Comparison of ENCODE assay signal across 21 cellular contexts in the genomic region with DNA sequence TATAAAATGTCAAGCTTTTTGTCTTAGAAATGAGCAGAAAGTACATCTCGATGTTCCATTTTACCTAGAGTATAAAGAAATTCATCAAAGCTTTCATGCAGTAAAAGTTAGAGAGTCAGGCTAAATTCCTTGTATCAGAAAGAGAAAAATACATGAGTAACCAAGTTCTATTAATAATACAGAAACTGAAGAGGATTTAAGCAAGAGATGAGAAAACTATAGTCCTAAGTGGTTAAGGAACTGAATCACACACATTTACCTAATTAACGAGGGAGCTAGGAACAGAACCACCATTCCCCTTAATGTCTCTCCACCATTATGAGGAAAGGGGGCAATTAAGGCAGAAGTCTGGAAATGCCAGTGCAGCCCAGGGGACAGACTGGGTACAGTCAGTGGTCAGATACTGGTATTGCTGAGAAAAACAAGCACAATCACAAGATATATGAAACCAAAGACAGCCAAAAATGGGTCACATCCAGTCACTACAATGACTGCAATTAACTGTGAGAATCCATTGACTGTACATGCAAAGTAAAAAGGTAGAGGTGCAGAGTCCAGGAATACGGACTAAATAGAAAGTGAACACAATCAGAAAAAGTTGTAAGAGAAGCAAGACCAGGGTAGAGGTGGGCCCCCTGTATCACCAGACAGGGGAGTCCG. TPM values are rescaled to one million over a fixed set of nuclear protein-coding genes. Genes with fewer than 3 reads are reported as not detected.
DNase-seq lines count a peak whose midpoint lies in the region; ATAC-seq and TF ChIP-seq lines count a peak whose summit lies in the region.
"Had no signal": no experiment of that assay in that cellular context is flagged by ENCODE, and none has a peak within 500 bp of the region (broad histone marks: within the 10 kb centered on the region; RNA-seq: fewer than 3 reads in every experiment).

No MANE protein-coding gene starts in this region.

- no peaks in the 10 kb centered on the region for H3K9me3 Mint-ChIP-seq in activated CD4-positive, alpha-beta T cell treated with anti-CD3 and anti-CD28 coated beads for 36 hours (ENCODE audit: low read depth)
- H3K9me3 Mint-ChIP-seq: activated CD4-positive, alpha-beta T cell treated with anti-CD3 and anti-CD28 coated beads, Interleukin-2, amount 10 ng/mL, durations not matched to agents 7 days and 5 days; activated T-helper 2 cell treated with anti-CD3 and anti-CD28 coated beads, Interferon-gamma antibody, Interleukin-2, Interleukin-4, amounts not matched to agents 10 μg/mL and 5 μg/mL and 100 μg/mL, durations not matched to agents 14 hours and 24 hours and 36 hours; CD4-positive, CD25-positive, alpha-beta regulatory T cell; mesothelial cell of epicardium had no signal

- H3K4me3 ChIP-seq in HEK293 (ENCODE audit: low read depth, low read length) (no peak overlapping the region), adipocyte (ENCODE audit: low read length) (peak overlapping the region; percentile 6), gastrocnemius medialis (no peak overlapping the region)
- H3K4me3 ChIP-seq: esophagus muscularis mucosa had no signal

- intact Hi-C loops in activated CD4-positive, alpha-beta T cell treated with anti-CD3 and anti-CD28 coated beads for 36 hours (cut with DNase I, micrococcal nuclease) = no loop called here
- intact Hi-C loops in gastrocnemius medialis (cut with DNase I; ENCODE audit: low total_unique reads) = no loop called here

- H3K9me3 ChIP-seq in HEK293 (ENCODE audit: control insufficient read depth, insufficient read depth, low read depth, low read length) (no peaks in the 10 kb centered on the region), adipocyte (ENCODE audit: control insufficient read depth, low read length) (no peaks in the 10 kb centered on the region), gastrocnemius medialis (no peaks in the 10 kb centered on the region)
- H3K9me3 ChIP-seq: esophagus muscularis mucosa, neutrophil had no signal

- no peaks in the 10 kb centered on the region for H3K36me3 Mint-ChIP-seq in activated CD4-positive, alpha-beta T cell treated with anti-CD3 and anti-CD28 coated beads for 36 hours (ENCODE audit: low read depth)
- H3K36me3 Mint-ChIP-seq: CD4-positive, CD25-positive, alpha-beta regulatory T cell; mesothelial cell of epicardium had no signal

- no peak overlapping the region for H3K27ac Mint-ChIP-seq in activated CD4-positive, alpha-beta T cell treated with anti-CD3 and anti-CD28 coated beads for 36 hours
- H3K27ac Mint-ChIP-seq: activated CD4-positive, alpha-beta T cell treated with anti-CD3 and anti-CD28 coated beads, Interleukin-2, amount 10 ng/mL, durations not matched to agents 7 days and 5 days; activated T-helper 2 cell treated with anti-CD3 and anti-CD28 coated beads, Interferon-gamma antibody, Interleukin-2, Interleukin-4, amounts not matched to agents 10 μg/mL and 5 μg/mL and 100 μg/mL, durations not matched to agents 14 hours and 24 hours and 36 hours had no signal

- peak; percentile 50 for ATAC-seq in activated CD4-positive, alpha-beta T cell treated with anti-CD3 and anti-CD28 coated beads for 36 hours
- no peak for ATAC-seq in gastrocnemius medialis
- no peak for ATAC-seq in HG03442 (IDR thresholded peaks at IDR 0.05; ENCODE audit: unreplicated experiment)
- ATAC-seq: HCT116 had no signal

- H3K4me1 Mint-ChIP-seq in activated CD4-positive, alpha-beta T cell treated with anti-CD3 and anti-CD28 coated beads for 36 hours = peaks cover 54% of the 10 kb centered on the region

- peak overlapping the region; percentile 30 for H3K9ac ChIP-seq in adipocyte (ENCODE audit: low read length)

- no peak for DNase-seq in activated CD4-positive, alpha-beta T cell treated with anti-CD3 and anti-CD28 coated beads for 36 hours
- DNase-seq in activated CD4-positive, alpha-beta T cell treated with anti-CD3 and anti-CD28 coated beads for 4 hours = no peak
- DNase-seq in adipocyte (ENCODE audit: low read depth) (no peak), gastrocnemius medialis (no peak), ecto neural progenitor cell (ENCODE audit: low spot score) (no peak)
- DNase-seq in effector CD8-positive, alpha-beta T cell (lab: John Stamatoyannopoulos, UW) = no peak
- DNase-seq: activated CD4-positive, alpha-beta T cell treated with anti-CD3 and anti-CD28 coated beads, Interleukin-2, amount 10 ng/mL, durations not matched to agents 7 days and 5 days; CD4-positive, CD25-positive, alpha-beta regulatory T cell; dermis blood vessel endothelial cell; DND-41; kidney; NCI-H1417; Right ventricle myocardium superior; T-helper 2 cell had no signal

- no peaks in the 10 kb centered on the region for H3K27me3 ChIP-seq in adipocyte (replicated peaks; ENCODE audit: control insufficient read depth, insufficient read depth, low read length)
- no peaks in the 10 kb centered on the region for H3K27me3 ChIP-seq in gastrocnemius medialis
- H3K27me3 ChIP-seq: esophagus muscularis mucosa, neutrophil had no signal

- no peak overlapping the region for H3K4me3 Mint-ChIP-seq in activated CD4-positive, alpha-beta T cell treated with anti-CD3 and anti-CD28 coated beads for 36 hours
- H3K4me3 Mint-ChIP-seq: activated CD4-positive, alpha-beta T cell treated with anti-CD3 and anti-CD28 coated beads, Interleukin-2, amount 10 ng/mL, durations not matched to agents 7 days and 5 days; CD4-positive, CD25-positive, alpha-beta regulatory T cell; mesothelial cell of epicardium had no signal

- in situ Hi-C loops in gastrocnemius medialis (cut with MboI; ENCODE audit: low sequenced_read_pairs in 4 of 4) = no loop called here

- H3K27ac ChIP-seq in HEK293 (ENCODE audit: extremely low read depth, low read depth, low read length) (no peak overlapping the region), gastrocnemius medialis (peak overlapping the region; percentile 73 to 77 (median 77))
- H3K27ac ChIP-seq: esophagus muscularis mucosa, neutrophil had no signal

- POLR2A ChIA-PET in activated CD4-positive, alpha-beta T cell treated with anti-CD3 and anti-CD28 coated beads for 36 hours (lab: Charles Lee) = interaction anchor here (0.7 kb wide), 1 partner anchor 715 kb away, joined by 3 read pairs; no protein-coding TSS in a partner anchor
- POLR2A ChIA-PET in HEK293 (lab: Yijun Ruan, JAX) = no interaction called here

- H3K4me1 ChIP-seq in HEK293 (ENCODE audit: control insufficient read depth, insufficient read depth, low read length) (peaks cover 23% of the 10 kb centered on the region), adipocyte (ENCODE audit: control insufficient read depth, insufficient read depth, low read length) (peaks cover 75% of the 10 kb centered on the region), gastrocnemius medialis (peaks cover 84% of the 10 kb centered on the region in 2 donors)

- H3K27me3 Mint-ChIP-seq in activated CD4-positive, alpha-beta T cell treated with anti-CD3 and anti-CD28 coated beads for 36 hours = no peaks in the 10 kb centered on the region
- H3K27me3 Mint-ChIP-seq: activated CD4-positive, alpha-beta T cell treated with anti-CD3 and anti-CD28 coated beads, Interleukin-2, amount 10 ng/mL, durations not matched to agents 7 days and 5 days; CD4-positive, CD25-positive, alpha-beta regulatory T cell had no signal

- TF ChIP-seq CTCF in HEK293 (tag by site-specific recombination; IDR thresholded peaks at IDR 0.05) (no peak), gastrocnemius medialis (IDR thresholded peaks at IDR 0.05 in 4 of 5, conservative IDR thresholded peaks at IDR 0.05 in 1 of 5) (no peak)

- H3K36me3 ChIP-seq in HEK293 (ENCODE audit: control insufficient read depth in 2 of 2, insufficient read depth in 1 of 2, low read length in 2 of 2) = no peaks in the 10 kb centered on the region
- H3K36me3 ChIP-seq in adipocyte (ENCODE audit: control insufficient read depth, insufficient read depth, low read length, severe bottlenecking) = no peaks in the 10 kb centered on the region
- no peaks in the 10 kb centered on the region for H3K36me3 ChIP-seq in gastrocnemius medialis
- H3K36me3 ChIP-seq: esophagus muscularis mucosa, neutrophil had no signal

- TF ChIP-seq POLR2A in gastrocnemius medialis (IDR thresholded peaks at IDR 0.05) = no peak

- CTCF ChIA-PET in activated CD4-positive, alpha-beta T cell treated with anti-CD3 and anti-CD28 coated beads for 36 hours (lab: Charles Lee) = interaction anchor here (0.8 to 1.0 kb wide), 2 partner anchors 17 to 32 kb away, joined by 3 to 4 read pairs; no protein-coding TSS in a partner anchor
- CTCF ChIA-PET in HEK293 (lab: Yijun Ruan, JAX) = interaction anchor here (0.7 to 0.9 kb wide), 2 partner anchors 10 to 14 kb away, joined by 3 to 4 read pairs; no protein-coding TSS in a partner anchor

TF ChIP-seq in HEK293, 187 proteins besides CTCF, POLR2A, EP300 and RAD21:
- TF ChIP-seq ZNF707 (tag by site-specific recombination; IDR thresholded peaks at IDR 0.05) = no peak
- TF ChIP-seq SCRT2 (tag by site-specific recombination; IDR thresholded peaks at IDR 0.05) = 0 out of 2 replicates have a peak, but pooled peaks have one; percentile 32
- no peak for TF ChIP-seq ZNF792 (tag by site-specific recombination; IDR thresholded peaks at IDR 0.05)
- no peak for TF ChIP-seq ZNF560 (tag by site-specific recombination; IDR thresholded peaks at IDR 0.05; ENCODE audit: borderline replicate concordance)

RNA-seq across cellular contexts. Expression of a gene that starts 23.9 kb away (rescaled TPM):
- 10 to 100 TPM in 1 of 2 experiments, 1 to 10 TPM in 1; 8.1 to 11.8 TPM for total RNA-seq in activated CD4-positive, alpha-beta T cell treated with anti-CD3 and anti-CD28 coated beads for 36 hours
- total RNA-seq in gastrocnemius medialis = 10 to 100 TPM; 23.0 to 52.1 (median 31.8) TPM
